15 cellular contexts compared by ENCODE assay signal in the genomic region with DNA sequence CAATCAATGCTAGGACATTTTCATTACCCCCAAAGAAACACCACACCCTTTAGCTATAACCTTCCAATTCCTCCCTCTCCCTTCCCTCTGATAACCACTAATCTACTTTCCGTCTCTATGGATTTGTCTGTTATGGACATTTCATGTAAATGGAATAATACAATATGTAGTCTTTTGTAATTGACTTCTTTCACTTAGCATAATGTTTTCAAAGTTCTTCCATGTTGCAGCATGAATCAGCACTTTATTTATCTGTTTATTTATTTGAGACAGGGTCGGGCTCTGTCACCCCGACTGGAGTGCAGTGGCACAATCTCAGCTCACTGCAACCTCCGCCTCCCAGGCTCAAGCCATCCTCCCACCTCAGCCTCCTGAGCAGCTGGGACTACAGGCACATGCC. TPM values are rescaled to one million over a fixed set of nuclear protein-coding genes. Genes with fewer than 3 reads are reported as not detected.
DNase-seq lines count a peak whose midpoint lies in the region; ATAC-seq and TF ChIP-seq lines count a peak whose summit lies in the region.
"Had no signal": no experiment of that assay in that cellular context is flagged by ENCODE, and none has a peak within 500 bp of the region (broad histone marks: within the 10 kb centered on the region; RNA-seq: fewer than 3 reads in every experiment).

No MANE protein-coding gene starts in this region.

- CTCF ChIA-PET in PC-3 (lab: Charles Lee) = interaction anchor here (1.7 kb wide), 1 partner anchor 13 kb away, joined by 6 read pairs; no protein-coding TSS in a partner anchor

- H3K9me3 ChIP-seq in left ventricle myocardium inferior (replicated peaks) (no peaks in the 10 kb centered on the region), subcutaneous abdominal adipose tissue (ENCODE audit: control insufficient read depth in 5 of 5, low read length in 5 of 5) (no peaks in the 10 kb centered on the region), PC-3 (ENCODE audit: low read length) (no peaks in the 10 kb centered on the region)
- H3K9me3 ChIP-seq: mucosa of descending colon had no signal

- H3K36me3 Mint-ChIP-seq in activated T-helper 1 cell treated with anti-CD3 and anti-CD28 coated beads, Interleukin-12 subunit alpha, Interleukin-12 subunit beta, Interleukin-2, Interleukin-4 antibody, amounts not matched to agents 30 ng/mL and 10 ng/mL and 1 ng/mL, durations not matched to agents 14 hours and 24 hours and 36 hours (ENCODE audit: low read depth) = peaks cover 19% of the 10 kb centered on the region
- H3K36me3 Mint-ChIP-seq in memory B cell = peaks cover 7% of the 10 kb centered on the region

- no peak overlapping the region for H3K27ac Mint-ChIP-seq in activated T-helper 1 cell treated with anti-CD3 and anti-CD28 coated beads, Interleukin-12 subunit alpha, Interleukin-12 subunit beta, Interleukin-2, Interleukin-4 antibody, amounts not matched to agents 30 ng/mL and 10 ng/mL and 1 ng/mL, durations not matched to agents 14 hours and 24 hours and 36 hours
- H3K27ac Mint-ChIP-seq in memory B cell = no peak overlapping the region

- H3K4me2 ChIP-seq in PC-3 (ENCODE audit: low read length) = no peak overlapping the region

- intact Hi-C loops in left ventricle myocardium inferior (cut with micrococcal nuclease) (no loop called here), cardiac septum (cut with DNase I) (no loop called here), PC-3 (cut with micrococcal nuclease) (no loop called here)
- intact Hi-C loops in activated T-helper 1 cell treated with anti-CD3 and anti-CD28 coated beads, Interleukin-12 subunit alpha, Interleukin-12 subunit beta, Interleukin-2, Interleukin-4 antibody, amounts not matched to agents 30 ng/mL and 10 ng/mL and 1 ng/mL, durations not matched to agents 14 hours and 24 hours and 36 hours (cut with micrococcal nuclease) = loop anchor here (2.0 to 10.0 kb wide), 3 partner anchors 609 to 983 kb away; a partner anchor contains a TSS

- H3F3A ChIP-seq in PC-3 (ENCODE audit: low read length, unreplicated experiment) = no peaks in the 10 kb centered on the region

- no peaks in the 10 kb centered on the region for H3K9me3 Mint-ChIP-seq in activated T-helper 1 cell treated with anti-CD3 and anti-CD28 coated beads, Interleukin-12 subunit alpha, Interleukin-12 subunit beta, Interleukin-2, Interleukin-4 antibody, amounts not matched to agents 30 ng/mL and 10 ng/mL and 1 ng/mL, durations not matched to agents 14 hours and 24 hours and 36 hours
- H3K9me3 Mint-ChIP-seq in memory B cell = no peaks in the 10 kb centered on the region

- peaks cover 48% of the 10 kb centered on the region for H3K4me1 Mint-ChIP-seq in activated T-helper 1 cell treated with anti-CD3 and anti-CD28 coated beads, Interleukin-12 subunit alpha, Interleukin-12 subunit beta, Interleukin-2, Interleukin-4 antibody, amounts not matched to agents 30 ng/mL and 10 ng/mL and 1 ng/mL, durations not matched to agents 14 hours and 24 hours and 36 hours (ENCODE audit: low read depth)
- H3K4me1 Mint-ChIP-seq in memory B cell = peaks cover 38% of the 10 kb centered on the region

- H4K20me1 ChIP-seq in PC-3 (ENCODE audit: low read length) = no peaks in the 10 kb centered on the region

- H3K4me1 ChIP-seq in left ventricle myocardium inferior (peaks cover 25% of the 10 kb centered on the region), subcutaneous abdominal adipose tissue (ENCODE audit: control insufficient read depth in 5 of 5, insufficient read depth in 5 of 5, low read length in 5 of 5) (peaks cover 0 to 23% (median 17%) of the 10 kb centered on the region in 5 donors), PC-3 (ENCODE audit: insufficient read depth, low read length) (peaks cover 17% of the 10 kb centered on the region)

- POLR2A ChIA-PET in PC-3 (lab: Charles Lee; ENCODE audit: unreplicated experiment) = no interaction called here

- H3K27ac ChIP-seq in left ventricle myocardium inferior (replicated peaks) (no peak overlapping the region), subcutaneous abdominal adipose tissue (ENCODE audit: low read depth, low read length) (no peak overlapping the region), PC-3 (ENCODE audit: low read length) (no peak overlapping the region)
- H3K27ac ChIP-seq: HL-60 had no signal

- H2AFZ ChIP-seq in PC-3 (ENCODE audit: low read length) = no peak overlapping the region

- no peaks in the 10 kb centered on the region for H3K9me2 ChIP-seq in PC-3 (replicated peaks; ENCODE audit: low read length)

- H3K9ac ChIP-seq in subcutaneous abdominal adipose tissue (ENCODE audit: low read length in 5 of 5) (no peak overlapping the region), PC-3 (ENCODE audit: low read length) (no peak overlapping the region)

- DNase-seq in left ventricle myocardium inferior (no peak), cardiac septum (ENCODE audit: low spot score) (no peak), memory B cell (ENCODE audit: low spot score in 2 of 2) (no peak), PC-3 (no peak)
- no peak for DNase-seq in activated T-helper 1 cell treated with anti-CD3 and anti-CD28 coated beads, Interleukin-12 subunit alpha, Interleukin-12 subunit beta, Interleukin-2, Interleukin-4 antibody, amounts not matched to agents 30 ng/mL and 10 ng/mL and 1 ng/mL, durations not matched to agents 14 hours and 24 hours and 36 hours (ENCODE audit: low spot score)
- DNase-seq: activated CD4-positive, alpha-beta T cell treated with anti-CD3 and anti-CD28 coated beads for 48 hours; KG1; mucosa of descending colon; NCI-H1105 treated with DMSO at 0.1 percent for 48 hours; Right ventricle myocardium superior; T1000 had no signal

- peak overlapping the region; percentile 24 for H3K4me3 Mint-ChIP-seq in activated T-helper 1 cell treated with anti-CD3 and anti-CD28 coated beads, Interleukin-12 subunit alpha, Interleukin-12 subunit beta, Interleukin-2, Interleukin-4 antibody, amounts not matched to agents 30 ng/mL and 10 ng/mL and 1 ng/mL, durations not matched to agents 14 hours and 24 hours and 36 hours
- peak overlapping the region; percentile 99 for H3K4me3 Mint-ChIP-seq in memory B cell

- peaks cover 37% of the 10 kb centered on the region for H3K79me2 ChIP-seq in PC-3 (ENCODE audit: low read length)

- no TSS peak for BruUV-seq in PC-3 (replicated peaks; lab: Mats Ljungman, UMichigan)

- ATAC-seq in memory B cell (ENCODE audit: low read depth) (no peak), HG03095 (IDR thresholded peaks at IDR 0.05; ENCODE audit: unreplicated experiment) (no peak), PC-3 (no peak), GM18520 (IDR thresholded peaks at IDR 0.05; ENCODE audit: unreplicated experiment) (no peak)
- ATAC-seq: mucosa of descending colon had no signal

- H3K36me3 ChIP-seq in left ventricle myocardium inferior (peaks cover 1% of the 10 kb centered on the region), subcutaneous abdominal adipose tissue (ENCODE audit: control insufficient read depth in 5 of 5, insufficient read depth in 5 of 5, low read length in 5 of 5) (peaks cover 0 to 13% (median 6%) of the 10 kb centered on the region in 5 donors), PC-3 (ENCODE audit: low read depth, low read length) (no peaks in the 10 kb centered on the region; the same call in 1 of the 2 replicates)

- H3K27me3 ChIP-seq in left ventricle myocardium inferior (ENCODE audit: low read depth) (peaks cover 4% of the 10 kb centered on the region), subcutaneous abdominal adipose tissue (ENCODE audit: control insufficient read depth in 5 of 5, insufficient read depth in 4 of 5, low read length in 5 of 5) (no peaks in the 10 kb centered on the region), PC-3 (ENCODE audit: low read length) (peaks cover 21% of the 10 kb centered on the region)

- peak overlapping the region; percentile 79 for H3K4me3 ChIP-seq in left ventricle myocardium inferior
- H3K4me3 ChIP-seq in subcutaneous abdominal adipose tissue (ENCODE audit: low read depth in 1 of 5, low read length in 5 of 5) = peak overlapping the region in 4 of 5 donors; percentile 69 to 99 (median 88)
- H3K4me3 ChIP-seq in PC-3 (ENCODE audit: low read length) = no peak overlapping the region
- H3K4me3 ChIP-seq: mucosa of descending colon had no signal

- TF ChIP-seq CTCF in left ventricle myocardium inferior (IDR thresholded peaks at IDR 0.05; ENCODE audit: borderline replicate concordance) (no peak), PC-3 (conservative IDR thresholded peaks at IDR 0.05; ENCODE audit: low read depth, low read length) (no peak)

- H3K27me3 Mint-ChIP-seq in activated T-helper 1 cell treated with anti-CD3 and anti-CD28 coated beads, Interleukin-12 subunit alpha, Interleukin-12 subunit beta, Interleukin-2, Interleukin-4 antibody, amounts not matched to agents 30 ng/mL and 10 ng/mL and 1 ng/mL, durations not matched to agents 14 hours and 24 hours and 36 hours (ENCODE audit: insufficient read depth) = peaks cover 3% of the 10 kb centered on the region
- peaks cover 2% of the 10 kb centered on the region for H3K27me3 Mint-ChIP-seq in memory B cell

RNA-seq across cellular contexts. Expression of a gene that starts 1.2 kb away (rescaled TPM):
- 18.9 TPM for total RNA-seq in left ventricle myocardium inferior
- total RNA-seq in cardiac septum = 15.7 TPM
- total RNA-seq in activated T-helper 1 cell treated with anti-CD3 and anti-CD28 coated beads, Interleukin-12 subunit alpha, Interleukin-12 subunit beta, Interleukin-2, Interleukin-4 antibody, amounts not matched to agents 30 ng/mL and 10 ng/mL and 1 ng/mL, durations not matched to agents 14 hours and 24 hours and 36 hours = 102 TPM in 2 replicates
- total RNA-seq in PC-3 (2014; rRNA removed) = 61.7 and 68.0 TPM in 2 replicates
